In genomic region chr3:12513694-12514446, GRCh38 we compare ENCODE assay signal across 21 cellular contexts. TPM values are rescaled to one million over a fixed set of nuclear protein-coding genes. Genes with fewer than 3 reads are reported as not detected.
DNase-seq lines count a peak whose midpoint lies in the region; ATAC-seq and TF ChIP-seq lines count a peak whose summit lies in the region.
"Had no signal": no experiment of that assay in that cellular context is flagged by ENCODE, and none has a peak within 500 bp of the region (broad histone marks: within the 10 kb centered on the region; RNA-seq: fewer than 3 reads in every experiment).

No MANE protein-coding gene starts in this region.

- DNase-seq in activated naive CD8-positive, alpha-beta T cell treated with anti-CD3 and anti-CD28 coated beads, Interleukin-2, amount 50 U/mL, for 24 hours = no peak
- no peak for DNase-seq in activated naive CD8-positive, alpha-beta T cell treated with anti-CD3 and anti-CD28 coated beads for 36 hours
- DNase-seq in left cardiac atrium (peak; percentile 35), neural crest cell (ENCODE audit: low read depth, low spot score) (no peak), DMS79 (lab: John Stamatoyannopoulos, UW) (no peak), retina (no peak)
- no peak for DNase-seq in CD8-positive, alpha-beta memory T cell
- DNase-seq: BE2C; Caco-2; CD4-positive, CD25-positive, alpha-beta regulatory T cell; DMS153; GF-D8; NCI-H1417 treated with DMSO at 0.1 percent for 48 hours; NCI-H187 treated with DMSO at 0.1 percent for 48 hours; NCI-H226; NCI-H526; PC-9 had no signal

- no peaks in the 10 kb centered on the region for H3K9me3 Mint-ChIP-seq in activated naive CD8-positive, alpha-beta T cell treated with anti-CD3 and anti-CD28 coated beads, Interleukin-2, amount 50 U/mL, for 24 hours
- H3K9me3 Mint-ChIP-seq in activated naive CD8-positive, alpha-beta T cell treated with anti-CD3 and anti-CD28 coated beads for 36 hours = no peaks in the 10 kb centered on the region
- H3K9me3 Mint-ChIP-seq in neural crest cell = no peaks in the 10 kb centered on the region
- no peaks in the 10 kb centered on the region for H3K9me3 Mint-ChIP-seq in CD8-positive, alpha-beta memory T cell

- H3K9me3 ChIP-seq in CD8-positive, alpha-beta memory T cell (ENCODE audit: low read length) = no peaks in the 10 kb centered on the region
- H3K9me3 ChIP-seq: BE2C, Caco-2 had no signal

- H3K27ac ChIP-seq in CD8-positive, alpha-beta memory T cell (ENCODE audit: low read depth, low read length) = no peak overlapping the region
- H3K27ac ChIP-seq: PC-9, RWPE1 had no signal

- CTCF ChIA-PET in CD8-positive, alpha-beta memory T cell (lab: Charles Lee) = interaction anchor here (1.1 kb wide), 1 partner anchor 30 kb away, joined by 3 read pairs; the partner anchor contains the start of gene TSEN2

- peaks cover 20% of the 10 kb centered on the region for H3K36me3 Mint-ChIP-seq in activated naive CD8-positive, alpha-beta T cell treated with anti-CD3 and anti-CD28 coated beads, Interleukin-2, amount 50 U/mL, for 24 hours (ENCODE audit: low read depth)
- peaks cover 13% of the 10 kb centered on the region for H3K36me3 Mint-ChIP-seq in activated naive CD8-positive, alpha-beta T cell treated with anti-CD3 and anti-CD28 coated beads for 36 hours
- H3K36me3 Mint-ChIP-seq in neural crest cell (ENCODE audit: low read depth) = peaks cover 6% of the 10 kb centered on the region
- H3K36me3 Mint-ChIP-seq in CD8-positive, alpha-beta memory T cell = peaks cover 1 to 26% (median 4%) of the 10 kb centered on the region in 3 donors

- intact Hi-C loops in left cardiac atrium (cut with DNase I) = no loop called here

- peak overlapping the region; percentile 8 for H3K27ac Mint-ChIP-seq in activated naive CD8-positive, alpha-beta T cell treated with anti-CD3 and anti-CD28 coated beads, Interleukin-2, amount 50 U/mL, for 24 hours
- H3K27ac Mint-ChIP-seq in activated naive CD8-positive, alpha-beta T cell treated with anti-CD3 and anti-CD28 coated beads for 36 hours = no peak overlapping the region
- peak overlapping the region; percentile 59 for H3K27ac Mint-ChIP-seq in neural crest cell (ENCODE audit: unreplicated experiment)
- peak overlapping the region in 2 of 8 donors; percentile 18 to 54 for H3K27ac Mint-ChIP-seq in CD8-positive, alpha-beta memory T cell

- H3K4me1 Mint-ChIP-seq in activated naive CD8-positive, alpha-beta T cell treated with anti-CD3 and anti-CD28 coated beads, Interleukin-2, amount 50 U/mL, for 24 hours = no peaks in the 10 kb centered on the region
- no peaks in the 10 kb centered on the region for H3K4me1 Mint-ChIP-seq in activated naive CD8-positive, alpha-beta T cell treated with anti-CD3 and anti-CD28 coated beads for 36 hours
- H3K4me1 Mint-ChIP-seq in neural crest cell = no peaks in the 10 kb centered on the region
- H3K4me1 Mint-ChIP-seq in CD8-positive, alpha-beta memory T cell = no peaks in the 10 kb centered on the region

- H3K27me3 ChIP-seq in CD8-positive, alpha-beta memory T cell (ENCODE audit: insufficient read depth, low read length, poor library complexity, severe bottlenecking) = no peaks in the 10 kb centered on the region
- H3K27me3 ChIP-seq: BE2C had no signal

- no peaks in the 10 kb centered on the region for H3K36me3 ChIP-seq in CD8-positive, alpha-beta memory T cell (ENCODE audit: insufficient read depth, low read length)
- H3K36me3 ChIP-seq: BE2C had no signal

- H3K4me1 ChIP-seq in CD8-positive, alpha-beta memory T cell (ENCODE audit: insufficient read depth, low read length) = no peaks in the 10 kb centered on the region
- H3K4me1 ChIP-seq: Caco-2 had no signal

- H3K4me3 ChIP-seq in CD8-positive, alpha-beta memory T cell (ENCODE audit: low read length) = no peak overlapping the region
- H3K4me3 ChIP-seq: PC-9 had no signal

- H3K4me3 Mint-ChIP-seq in activated naive CD8-positive, alpha-beta T cell treated with anti-CD3 and anti-CD28 coated beads, Interleukin-2, amount 50 U/mL, for 24 hours = no peak overlapping the region
- H3K4me3 Mint-ChIP-seq in activated naive CD8-positive, alpha-beta T cell treated with anti-CD3 and anti-CD28 coated beads for 36 hours = no peak overlapping the region
- H3K4me3 Mint-ChIP-seq in neural crest cell = no peak overlapping the region
- no peak overlapping the region for H3K4me3 Mint-ChIP-seq in CD8-positive, alpha-beta memory T cell
- H3K4me3 Mint-ChIP-seq: CD4-positive, CD25-positive, alpha-beta regulatory T cell had no signal

- TF ChIP-seq CTCF in neural crest cell (conservative IDR thresholded peaks at IDR 0.05) = no peak

- ATAC-seq in activated naive CD8-positive, alpha-beta T cell treated with anti-CD3 and anti-CD28 coated beads, Interleukin-2, amount 50 U/mL, for 24 hours = no peak
- ATAC-seq in left cardiac atrium = peak; percentile 86 to 94
- no peak for ATAC-seq in HG03342 (IDR thresholded peaks at IDR 0.05; ENCODE audit: unreplicated experiment)

- no peaks in the 10 kb centered on the region for H3K27me3 Mint-ChIP-seq in activated naive CD8-positive, alpha-beta T cell treated with anti-CD3 and anti-CD28 coated beads, Interleukin-2, amount 50 U/mL, for 24 hours
- H3K27me3 Mint-ChIP-seq in activated naive CD8-positive, alpha-beta T cell treated with anti-CD3 and anti-CD28 coated beads for 36 hours = no peaks in the 10 kb centered on the region
- H3K27me3 Mint-ChIP-seq in neural crest cell (ENCODE audit: low read depth) = no peaks in the 10 kb centered on the region
- H3K27me3 Mint-ChIP-seq in CD8-positive, alpha-beta memory T cell = no peaks in the 10 kb centered on the region
- H3K27me3 Mint-ChIP-seq: CD4-positive, CD25-positive, alpha-beta regulatory T cell had no signal

- POLR2A ChIA-PET in CD8-positive, alpha-beta memory T cell (lab: Charles Lee) = no interaction called here

RNA-seq across cellular contexts. Expression of gene TSEN2, which starts 29.6 kb away (rescaled TPM):
- total RNA-seq in activated naive CD8-positive, alpha-beta T cell treated with anti-CD3 and anti-CD28 coated beads for 36 hours = 10 to 100 TPM; 24.7 to 29.7 TPM
- 10 to 100 TPM; 15.3 to 16.8 TPM for total RNA-seq in left cardiac atrium
- total RNA-seq in neural crest cell = 26.5 and 28.1 TPM in 2 replicates
- total RNA-seq in CD8-positive, alpha-beta memory T cell = 10 to 100 TPM; 29.8 to 30.3 TPM
- polyA plus RNA-seq in CD8-positive, alpha-beta memory T cell = 13.1 TPM

RNA-seq across cellular contexts. Expression of gene MKRN2OS, which starts 31.4 kb away (rescaled TPM):
- total RNA-seq in activated naive CD8-positive, alpha-beta T cell treated with anti-CD3 and anti-CD28 coated beads for 36 hours = not detected
- total RNA-seq in left cardiac atrium (not detected), neural crest cell (not detected in 2 replicates)
- not detected for total RNA-seq in CD8-positive, alpha-beta memory T cell
- not detected for polyA plus RNA-seq in CD8-positive, alpha-beta memory T cell
- total RNA-seq: A172; CD4-positive, CD25-positive, alpha-beta regulatory T cell; M059J had no signal

RNA-seq across cellular contexts. Expression of gene MKRN2, which starts 43.0 kb away (rescaled TPM):
- total RNA-seq in activated naive CD8-positive, alpha-beta T cell treated with anti-CD3 and anti-CD28 coated beads for 36 hours = 10 to 100 TPM; 27.8 to 29.2 TPM
- total RNA-seq in left cardiac atrium (10 to 100 TPM; 23.9 to 31.7 TPM), neural crest cell (25.8 and 27.2 TPM in 2 replicates)
- 10 to 100 TPM; 30.0 to 33.6 TPM for total RNA-seq in CD8-positive, alpha-beta memory T cell
- 51.6 TPM for polyA plus RNA-seq in CD8-positive, alpha-beta memory T cell

Comparison
In these comparisons a context has a peak if more than half of its experiments do, and no peak if none do; other contexts are left out.
1. ATAC-seq: peak in left cardiac atrium (2 of 2); none in activated naive CD8-positive, alpha-beta T cell treated with anti-CD3 and anti-CD28 coated beads, Interleukin-2, amount 50 U/mL, for 24 hours (single experiment) and HG03342 (single experiment).